Comparison of ENCODE assay signal across 19 cellular contexts in the genomic region with DNA sequence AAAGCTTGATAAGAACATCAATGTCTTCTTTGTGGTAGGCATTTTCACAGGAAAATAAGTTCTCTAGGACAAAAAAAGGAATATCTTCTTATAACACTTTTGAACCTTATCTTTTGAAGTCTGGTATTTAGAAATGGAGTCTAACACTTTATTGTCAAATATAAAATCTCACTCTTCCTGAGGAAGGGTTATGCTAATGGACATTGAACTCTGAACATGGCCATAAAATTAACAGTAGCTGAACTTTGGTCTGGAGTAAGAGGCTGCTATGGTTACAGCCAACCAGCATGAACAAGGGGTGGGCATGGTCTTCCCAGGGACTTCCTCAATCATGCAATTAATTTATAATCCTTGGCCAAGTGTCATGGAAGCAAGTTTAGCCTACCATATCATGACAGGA. TPM values are rescaled to one million over a fixed set of nuclear protein-coding genes. Genes with fewer than 3 reads are reported as not detected.
"Had no signal": no experiment of that assay in that cellular context is flagged by ENCODE, and none has a peak within 500 bp of the region (broad histone marks: within the 10 kb centered on the region; RNA-seq: fewer than 3 reads in every experiment).

A gene with protein sequence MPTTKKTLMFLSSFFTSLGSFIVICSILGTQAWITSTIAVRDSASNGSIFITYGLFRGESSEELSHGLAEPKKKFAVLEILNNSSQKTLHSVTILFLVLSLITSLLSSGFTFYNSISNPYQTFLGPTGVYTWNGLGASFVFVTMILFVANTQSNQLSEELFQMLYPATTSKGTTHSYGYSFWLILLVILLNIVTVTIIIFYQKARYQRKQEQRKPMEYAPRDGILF (minus strand): TSS at position 199 of the 400 bp plus-strand sequence. CDS start 157 bp downstream, at position 42.

- ATAC-seq: activated T-helper 17 cell treated with anti-CD3 and anti-CD28 coated beads, Interleukin-2, amount 50 U/mL, for 72 hours; stimulated activated naive CD8-positive, alpha-beta T cell treated with anti-CD3 and anti-CD28 coated beads, Interleukin-15, amount 100 ng/mL, for 72 hours had no signal

- H3K27ac ChIP-seq: cardiac muscle cell, epithelial cell of prostate, thoracic aorta, uterus, VCaP had no signal

- H3K4me3 ChIP-seq: cardiac muscle cell, lung, thoracic aorta, uterus had no signal

- H3K4me3 Mint-ChIP-seq: activated naive CD4-positive, alpha-beta T cell treated with anti-CD3 and anti-CD28 coated beads for 36 hours; activated T-helper 17 cell treated with anti-CD3 and anti-CD28 coated beads, Interleukin-2, amount 50 U/mL, for 72 hours; nephron progenitor cell; stimulated activated naive CD8-positive, alpha-beta T cell treated with anti-CD3 and anti-CD28 coated beads, Interleukin-15, amount 100 ng/mL, for 72 hours had no signal

- H3K27me3 ChIP-seq: uterus had no signal

- H3K4me1 Mint-ChIP-seq: activated T-helper 17 cell treated with anti-CD3 and anti-CD28 coated beads, Interleukin-2, amount 50 U/mL, for 72 hours; nephron progenitor cell had no signal

- H3K9me3 Mint-ChIP-seq: activated T-helper 17 cell treated with anti-CD3 and anti-CD28 coated beads, Interleukin-2, amount 50 U/mL, for 72 hours; nephron progenitor cell had no signal

- DNase-seq: activated CD4-positive, alpha-beta T cell treated with anti-CD3 and anti-CD28 coated beads for 48 hours; activated naive CD4-positive, alpha-beta T cell treated with anti-CD3 and anti-CD28 coated beads for 36 hours; cortex of kidney; effector memory CD4-positive, alpha-beta T cell; kidney glomerular epithelial cell; nephron progenitor cell; stimulated activated CD4-positive, alpha-beta T cell treated with anti-CD3 and anti-CD28 coated beads, Interleukin-15, amount 100 ng/mL, for 24 hours; stimulated activated CD4-positive, alpha-beta T cell treated with anti-CD3 and anti-CD28 coated beads, Interleukin-4, amount 100 ng/mL, for 4 hours; stimulated activated naive CD8-positive, alpha-beta T cell treated with anti-CD3 and anti-CD28 coated beads, Interleukin-15, amount 100 ng/mL, for 72 hours; T-helper 9 cell; uterus had no signal

- H3K9me3 ChIP-seq: thoracic aorta had no signal

- H3K36me3 ChIP-seq: cardiac muscle cell, thoracic aorta, uterus had no signal

- H3K4me1 ChIP-seq: uterus had no signal

- H3K27ac Mint-ChIP-seq: activated naive CD4-positive, alpha-beta T cell treated with anti-CD3 and anti-CD28 coated beads for 36 hours; activated T-helper 17 cell treated with anti-CD3 and anti-CD28 coated beads, Interleukin-2, amount 50 U/mL, for 72 hours; nephron progenitor cell; stimulated activated naive CD8-positive, alpha-beta T cell treated with anti-CD3 and anti-CD28 coated beads, Interleukin-15, amount 100 ng/mL, for 72 hours had no signal

RNA-seq across cellular contexts. Expression of the gene that starts here (rescaled TPM):
- total RNA-seq: activated naive CD4-positive, alpha-beta T cell treated with anti-CD3 and anti-CD28 coated beads for 36 hours; activated T-helper 17 cell treated with anti-CD3 and anti-CD28 coated beads, Interleukin-2, amount 50 U/mL, for 72 hours; cardiac muscle cell; lung; omental fat pad; pulmonary artery endothelial cell; thoracic aorta; uterus had no signal
- polyA plus RNA-seq: cardiac muscle cell had no signal
